In the genomic region with DNA sequence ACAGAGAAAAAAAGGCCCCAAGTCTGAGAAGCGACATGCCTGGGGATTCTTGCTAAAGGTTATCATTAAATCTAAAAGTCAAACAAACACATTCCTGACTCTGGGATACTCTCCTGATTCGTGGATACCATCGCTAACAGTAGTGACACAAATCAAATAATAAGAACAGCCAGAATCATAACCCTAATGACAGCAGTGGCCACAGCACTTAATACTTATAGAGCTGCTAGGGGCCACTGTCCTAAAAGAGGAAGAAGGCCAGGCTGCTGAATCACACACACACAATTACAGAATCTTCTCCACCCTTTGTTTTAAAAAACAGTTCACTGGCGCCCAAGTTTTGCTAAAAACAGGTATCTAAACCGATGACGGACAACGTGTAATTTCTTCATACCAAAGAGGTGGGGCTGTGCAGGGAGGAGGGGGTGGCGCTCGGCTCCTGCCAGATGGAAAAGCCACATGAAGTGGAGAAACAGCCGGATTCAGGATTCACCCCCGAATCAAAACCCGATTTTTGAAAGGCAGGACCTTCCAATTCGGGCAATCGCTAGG, we compare ENCODE assay signal across 1 cellular context.
TF ChIP-seq lines count a peak whose summit lies in the region.

No MANE protein-coding gene starts in this region.

TF ChIP-seq in K562, 482 proteins besides CTCF, POLR2A, EP300 and RAD21 (continued from another document):
- TF ChIP-seq SNAPC5 (CRISPR knock-in tag; IDR thresholded peaks at IDR 0.05) (no peak), ATF3 (IDR thresholded peaks at IDR 0.05) (peak; percentile 7; the same call in 1 of the 2 replicates), ATF3 (CRISPR knock-in tag; conservative IDR thresholded peaks at IDR 0.05) (no peak), CEBPG (CRISPR knock-in tag; IDR thresholded peaks at IDR 0.05) (no peak), CEBPG (tag; conservative IDR thresholded peaks at IDR 0.05 in 1 of 2, IDR thresholded peaks at IDR 0.05 in 1 of 2) (0 out of 4 replicates have a peak, but pooled peaks of 1 of the 2 experiments have one; percentile 9), ZNF217 (CRISPR knock-in tag; IDR thresholded peaks at IDR 0.05) (no peak), ELK3 (CRISPR knock-in tag; IDR thresholded peaks at IDR 0.05) (no peak), EP400 (IDR thresholded peaks at IDR 0.05) (peak; percentile 31; the same call in 1 of the 2 replicates)
